14 cellular contexts compared by ENCODE assay signal in genomic region chr17:39155654-39156053, GRCh38. TPM values are rescaled to one million over a fixed set of nuclear protein-coding genes. Genes with fewer than 3 reads are reported as not detected.
DNase-seq lines count a peak whose midpoint lies in the region; ATAC-seq, FAIRE-seq and TF ChIP-seq lines count a peak whose summit lies in the region.
"Had no signal": no experiment of that assay in that cellular context is flagged by ENCODE, and none has a peak within 500 bp of the region (broad histone marks: within the 10 kb centered on the region; RNA-seq: fewer than 3 reads in every experiment).

No MANE protein-coding gene starts in this region.

- H3K9ac ChIP-seq in H9 (ENCODE audit: extremely low read depth, insufficient read length, low read length) (no peak overlapping the region), astrocyte (ENCODE audit: low read length) (no peak overlapping the region), neuronal stem cell (ENCODE audit: low read depth, low read length, poor library complexity) (no peak overlapping the region)

- peaks cover 17% of the 10 kb centered on the region for H3K23me2 ChIP-seq in H9 (ENCODE audit: insufficient read length, low read depth, low read length, poor library complexity, severe bottlenecking)

- H3K27ac Mint-ChIP-seq in activated naive CD4-positive, alpha-beta T cell treated with anti-CD3 and anti-CD28 coated beads, Interleukin-2, amount 50 U/mL, for 24 hours, result peak overlapping the region; percentile 81
- H3K27ac Mint-ChIP-seq in H9 (no peak overlapping the region), astrocyte (ENCODE audit: unreplicated experiment) (no peak overlapping the region)

- no peak for ATAC-seq in GM21576 (IDR thresholded peaks at IDR 0.05; ENCODE audit: unreplicated experiment)

- H3K9me3 ChIP-seq in H9 (ENCODE audit: control insufficient read depth, low read depth, low read length), result no peaks in the 10 kb centered on the region
- no peaks in the 10 kb centered on the region for H3K9me3 ChIP-seq in astrocyte (ENCODE audit: insufficient read depth, low read depth, low read length)
- no peaks in the 10 kb centered on the region for H3K9me3 ChIP-seq in neuronal stem cell (replicated peaks in 1 of 2; ENCODE audit: control insufficient read depth in 2 of 2, insufficient read depth in 1 of 2, low read depth in 1 of 2, low read length in 2 of 2)
- H3K9me3 ChIP-seq: Peyer's patch had no signal

- H3K36me3 ChIP-seq in astrocyte (ENCODE audit: insufficient read depth, low read length) (no peaks in the 10 kb centered on the region), neuronal stem cell (replicated peaks in 1 of 2; ENCODE audit: control insufficient read depth in 2 of 2, insufficient read depth in 2 of 2, low read length in 2 of 2) (no peaks in the 10 kb centered on the region)
- H3K36me3 ChIP-seq: Peyer's patch had no signal

- H2AK5ac ChIP-seq in H9 (ENCODE audit: insufficient read length, low read length) (no peak overlapping the region), neuronal stem cell (ENCODE audit: low read depth, low read length) (no peak overlapping the region)

- FAIRE-seq in astrocyte (lab: Jason Lieb, UNC), result no peak
- FAIRE-seq: GM19239 had no signal

- H2BK12ac ChIP-seq in H9 (ENCODE audit: insufficient read length, low read depth, low read length), result no peak overlapping the region
- H2BK12ac ChIP-seq in neuronal stem cell (ENCODE audit: low read length), result no peak overlapping the region

- no peak overlapping the region for H2BK15ac ChIP-seq in H9 (ENCODE audit: low read depth, low read length)
- H2BK15ac ChIP-seq in neuronal stem cell (ENCODE audit: low read length), result no peak overlapping the region

- H3K4ac ChIP-seq in H9 (ENCODE audit: low read depth, low read length), result no peak overlapping the region
- no peak overlapping the region for H3K4ac ChIP-seq in neuronal stem cell (ENCODE audit: low read length)

- H3K79me2 ChIP-seq in H9 (ENCODE audit: insufficient read depth, low read length) (no peaks in the 10 kb centered on the region), astrocyte (ENCODE audit: insufficient read depth, low read length) (no peaks in the 10 kb centered on the region)

- H2BK20ac ChIP-seq in H9 (ENCODE audit: low read depth, low read length, poor library complexity, severe bottlenecking), result no peak overlapping the region

- TF ChIP-seq CTCF in H9 (conservative IDR thresholded peaks at IDR 0.05) (no peak), astrocyte (IDR thresholded peaks at IDR 0.05; ENCODE audit: insufficient read depth, low read depth, low read length) (no peak)

- peaks cover 26% of the 10 kb centered on the region for H3K4me1 Mint-ChIP-seq in activated naive CD4-positive, alpha-beta T cell treated with anti-CD3 and anti-CD28 coated beads, Interleukin-2, amount 50 U/mL, for 24 hours
- H3K4me1 Mint-ChIP-seq in H9 (peaks cover 12 to 28% of the 10 kb centered on the region in 2 experiments), astrocyte (ENCODE audit: low read depth, unreplicated experiment) (peaks cover 10% of the 10 kb centered on the region)

- no peak overlapping the region for H2BK120ac ChIP-seq in H9 (ENCODE audit: low read depth, low read length, poor library complexity, severe bottlenecking)
- no peak overlapping the region for H2BK120ac ChIP-seq in neuronal stem cell (ENCODE audit: low read depth, low read length)

- H3K18ac ChIP-seq in H9 (ENCODE audit: insufficient read length, low read depth, low read length) (no peak overlapping the region), neuronal stem cell (ENCODE audit: low read length) (no peak overlapping the region)

- H4K91ac ChIP-seq in H9 (ENCODE audit: insufficient read length, low read depth, low read length) (no peak overlapping the region), neuronal stem cell (ENCODE audit: low read depth, low read length, poor library complexity) (no peak overlapping the region)

- no peaks in the 10 kb centered on the region for H3K9me3 Mint-ChIP-seq in activated naive CD4-positive, alpha-beta T cell treated with anti-CD3 and anti-CD28 coated beads, Interleukin-2, amount 50 U/mL, for 24 hours
- H3K9me3 Mint-ChIP-seq in H9 (peaks cover 6 to 9% of the 10 kb centered on the region in 2 experiments; a peak in 3 of 5 replicates), astrocyte (ENCODE audit: unreplicated experiment) (no peaks in the 10 kb centered on the region)

- H3K4me3 Mint-ChIP-seq in activated naive CD4-positive, alpha-beta T cell treated with anti-CD3 and anti-CD28 coated beads, Interleukin-2, amount 50 U/mL, for 24 hours, result no peak overlapping the region
- H3K4me3 Mint-ChIP-seq in H9, result peak overlapping the region; percentile 63 to 94
- peak overlapping the region; percentile 34 for H3K4me3 Mint-ChIP-seq in astrocyte (ENCODE audit: unreplicated experiment)

- H3K23ac ChIP-seq in H9 (ENCODE audit: insufficient read length, low read depth, low read length) (no peak overlapping the region), neuronal stem cell (ENCODE audit: low read depth, low read length, poor library complexity) (no peak overlapping the region)

- no peak overlapping the region for H4K5ac ChIP-seq in H9 (ENCODE audit: insufficient read length, low read depth, low read length)

- H3K4me2 ChIP-seq in H9 (ENCODE audit: insufficient read depth, insufficient read length, low read length) (no peak overlapping the region), astrocyte (ENCODE audit: low read length) (no peak overlapping the region), neuronal stem cell (ENCODE audit: insufficient read depth, low read length, poor library complexity, severe bottlenecking) (peak overlapping the region; percentile 0)

- H3K27ac ChIP-seq in H9 (ENCODE audit: insufficient read length, low read depth, low read length), result no peak overlapping the region
- H3K27ac ChIP-seq in astrocyte (ENCODE audit: low read depth, low read length), result no peak overlapping the region
- H3K27ac ChIP-seq in neuronal stem cell (replicated peaks; ENCODE audit: low read length), result no peak overlapping the region
- H3K27ac ChIP-seq: Peyer's patch had no signal

- no peaks in the 10 kb centered on the region for H4K20me1 ChIP-seq in H9 (ENCODE audit: control insufficient read depth, insufficient read depth, insufficient read length)
- H4K20me1 ChIP-seq in astrocyte (ENCODE audit: insufficient read depth, low read length), result no peaks in the 10 kb centered on the region

- no peaks in the 10 kb centered on the region for H3K4me1 ChIP-seq in H9 (ENCODE audit: insufficient read depth, low read length)
- H3K4me1 ChIP-seq in astrocyte (ENCODE audit: insufficient read depth, low read length), result peaks cover 14% of the 10 kb centered on the region
- peaks cover 8 to 10% of the 10 kb centered on the region in 2 donors for H3K4me1 ChIP-seq in neuronal stem cell (ENCODE audit: control insufficient read depth in 2 of 2, insufficient read depth in 1 of 2, low read depth in 1 of 2, low read length in 2 of 2)

- H3K4me3 ChIP-seq in astrocyte (ENCODE audit: insufficient read depth, low read depth, low read length) (no peak overlapping the region), neuronal stem cell (ENCODE audit: low read length in 2 of 2) (no peak overlapping the region)

- DNase-seq in activated naive CD4-positive, alpha-beta T cell treated with anti-CD3 and anti-CD28 coated beads, Interleukin-2, amount 50 U/mL, for 16 hours, result no peak
- DNase-seq in H9 (no peak), astrocyte (ENCODE audit: low read depth) (no peak), neuronal stem cell (ENCODE audit: low spot score) (no peak), NCI-H1092 treated with DMSO at 0.1 percent for 48 hours (lab: John Stamatoyannopoulos, UW) (no peak), NCI-H2029 (lab: John Stamatoyannopoulos, UW) (no peak)
- DNase-seq: Calu3, NCI-H1417 treated with DMSO at 0.1 percent for 48 hours, Peyer's patch had no signal

- H3K56ac ChIP-seq in H9 (ENCODE audit: insufficient read length, low read depth, low read length), result no peak overlapping the region

- no CpG with 5 or more reads among the region's 2 CpGs for WGBS in H9 (ENCODE audit: extremely low coverage, insufficient read length, low lambda C conversion rate)
- no CpG with 5 or more reads among the region's 2 CpGs for WGBS in neuronal stem cell (ENCODE audit: extremely low coverage in 2 of 2, insufficient read length in 2 of 2, insufficient replicate concordance in 1 of 2), 2 donors

- H3K36me3 Mint-ChIP-seq in activated naive CD4-positive, alpha-beta T cell treated with anti-CD3 and anti-CD28 coated beads, Interleukin-2, amount 50 U/mL, for 24 hours, result no peaks in the 10 kb centered on the region
- H3K36me3 Mint-ChIP-seq in H9 (ENCODE audit: insufficient read depth in 1 of 3, low read depth in 3 of 3) (peaks cover 0 to 5% (median 0%) of the 10 kb centered on the region in 3 experiments; a peak in 1 of 7 replicates), astrocyte (ENCODE audit: low read depth, unreplicated experiment) (no peaks in the 10 kb centered on the region)

- H3K27me3 ChIP-seq in H9 (ENCODE audit: insufficient read depth, low read length) (peaks cover 3% of the 10 kb centered on the region; the same call in 1 of the 2 replicates), astrocyte (ENCODE audit: insufficient read depth, low read length) (peaks cover 10% of the 10 kb centered on the region), neuronal stem cell (ENCODE audit: control insufficient read depth in 3 of 3, insufficient read depth in 3 of 3, low read depth in 1 of 3, low read length in 3 of 3) (peaks cover 7 to 17% (median 10%) of the 10 kb centered on the region in 3 experiments)

- H4K8ac ChIP-seq in H9 (replicated peaks; ENCODE audit: insufficient read length, low read depth, low read length) (no peak overlapping the region), neuronal stem cell (ENCODE audit: low read depth, low read length) (no peak overlapping the region)

- no peak overlapping the region for H2BK5ac ChIP-seq in H9 (ENCODE audit: insufficient read length, low read length)
- H2BK5ac ChIP-seq in neuronal stem cell (ENCODE audit: low read length), result no peak overlapping the region

- H3K14ac ChIP-seq in H9 (ENCODE audit: insufficient read depth, low read length) (no peak overlapping the region), neuronal stem cell (ENCODE audit: low read length) (no peak overlapping the region)

- no peak overlapping the region for H2AFZ ChIP-seq in H9 (ENCODE audit: low read length)
- no peak overlapping the region for H2AFZ ChIP-seq in astrocyte (ENCODE audit: low read depth, low read length)
- no peak overlapping the region for H2AFZ ChIP-seq in neuronal stem cell (ENCODE audit: low read length)

- H3K79me1 ChIP-seq in H9 (ENCODE audit: insufficient read depth, low read depth, low read length, poor library complexity, severe bottlenecking) (no peaks in the 10 kb centered on the region), neuronal stem cell (ENCODE audit: low read depth, low read length) (peaks cover 2% of the 10 kb centered on the region)

- H3K27me3 Mint-ChIP-seq in activated naive CD4-positive, alpha-beta T cell treated with anti-CD3 and anti-CD28 coated beads, Interleukin-2, amount 50 U/mL, for 24 hours, result no peaks in the 10 kb centered on the region
- H3K27me3 Mint-ChIP-seq in H9 (ENCODE audit: low read depth) (peaks cover 28% of the 10 kb centered on the region), astrocyte (ENCODE audit: low read depth, unreplicated experiment) (peaks cover 13% of the 10 kb centered on the region)

- H3T11ph ChIP-seq in H9 (ENCODE audit: low read length), result no peak overlapping the region

RNA-seq across cellular contexts. Expression of gene PLXDC1, which starts 4.2 kb away (rescaled TPM):
- total RNA-seq in H9 (2021), result 1.6 and 2.0 TPM in 2 replicates
- total RNA-seq in astrocyte, result 8.9 and 13.8 TPM in 2 replicates
- 0.56 TPM for polyA plus RNA-seq in neuronal stem cell (2013, experiment 1 of 2)
- polyA plus RNA-seq in neuronal stem cell (2013, experiment 2 of 2), result 0.46 TPM

RNA-seq across cellular contexts. Expression of gene ARL5C, which starts 10.3 kb away (rescaled TPM):
- total RNA-seq in H9 (2021), result not detected in 2 replicates
- total RNA-seq in astrocyte, result not detected in 2 replicates
- polyA plus RNA-seq in neuronal stem cell (2013, experiment 1 of 2), result not detected
- not detected for polyA plus RNA-seq in neuronal stem cell (2013, experiment 2 of 2)
- total RNA-seq: Calu3, H7, LHCN-M2, Peyer's patch had no signal

RNA-seq across cellular contexts. Expression of gene CACNB1, which starts 41.8 kb away (rescaled TPM):
- 17.5 and 20.0 TPM in 2 replicates for total RNA-seq in H9 (2021)
- 16.6 and 16.9 TPM in 2 replicates for total RNA-seq in astrocyte
- polyA plus RNA-seq in neuronal stem cell (2013, experiment 1 of 2), result 5.8 TPM
- polyA plus RNA-seq in neuronal stem cell (2013, experiment 2 of 2), result 5.9 TPM

RNA-seq across cellular contexts. Expression of gene RPL19, which starts 44.4 kb away (rescaled TPM):
- total RNA-seq in H9 (2021) (2,038 and 2,051 TPM in 2 replicates), astrocyte (1,346 and 1,451 TPM in 2 replicates)
- polyA plus RNA-seq in neuronal stem cell (2013, experiment 1 of 2), result 2,934 TPM
- polyA plus RNA-seq in neuronal stem cell (2013, experiment 2 of 2), result 2,874 TPM
